Comparison of ENCODE assay signal across 8 cellular contexts in the genomic region with DNA sequence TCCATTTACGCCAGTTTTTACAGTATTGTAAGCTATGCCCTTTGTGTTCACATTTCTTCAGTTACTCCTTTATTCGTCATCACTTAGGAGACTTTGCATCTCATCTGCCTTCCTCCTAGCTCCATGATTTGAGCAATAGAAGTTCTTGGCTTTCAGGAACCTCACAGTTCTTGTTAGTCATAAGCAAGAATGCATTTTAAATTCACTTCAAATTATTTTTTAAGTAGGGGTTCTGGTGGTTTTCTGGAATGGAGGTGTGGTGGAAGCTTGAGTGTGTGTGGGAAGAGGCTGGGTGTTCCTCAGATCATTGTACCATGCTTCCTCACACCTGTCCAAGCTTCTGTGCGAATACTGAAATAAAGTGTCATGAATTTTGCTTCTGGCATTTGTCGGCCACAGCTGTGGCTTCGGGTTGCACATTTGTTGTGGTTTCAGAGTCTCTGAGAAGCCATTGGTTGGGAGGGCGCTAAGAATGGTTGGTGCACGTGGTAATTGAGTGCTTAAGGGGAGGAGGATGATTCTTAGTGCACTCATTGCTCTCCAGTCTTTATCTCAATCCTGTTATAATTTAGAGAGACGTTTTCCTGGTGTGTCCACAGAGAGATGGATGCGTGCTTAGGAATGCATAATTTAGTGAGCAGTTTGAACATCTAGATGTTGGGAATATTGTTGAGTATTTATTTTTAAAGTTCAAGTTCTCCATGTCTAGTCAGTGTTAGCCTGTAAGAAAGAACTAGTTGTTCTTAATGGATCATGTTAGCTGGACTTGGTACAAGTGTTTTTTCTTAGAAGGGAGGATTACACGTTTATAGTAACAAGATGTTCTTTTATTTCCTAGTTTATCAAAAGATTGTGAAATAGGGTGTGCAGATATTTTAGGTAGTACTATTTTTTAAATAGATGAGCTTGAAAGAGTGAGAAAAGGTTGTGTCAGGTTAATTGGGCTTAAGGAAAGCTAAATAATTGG. TPM values are rescaled to one million over a fixed set of nuclear protein-coding genes. Genes with fewer than 3 reads are reported as not detected.
DNase-seq lines count a peak whose midpoint lies in the region; ATAC-seq lines count a peak whose summit lies in the region.

No MANE protein-coding gene starts in this region.

- peak in 2 of 3 experiments; percentile 9 to 78 for DNase-seq in NCI-H1417 (lab: John Stamatoyannopoulos, UW)
- DNase-seq in NCI-H1417 treated with DMSO at 0.1 percent for 48 hours (lab: John Stamatoyannopoulos, UW) = no peak
- peak; percentile 18 for DNase-seq in NCI-H226
- DNase-seq in activated effector memory CD4-positive, alpha-beta T cell treated with Interleukin-2 at 50 U/mL for 16 hours = peak; percentile 30
- peak; percentile 77 to 80 (median 78) for DNase-seq in immature natural killer cell
- peak; percentile 25 for DNase-seq in stimulated activated CD8-positive, alpha-beta memory T cell treated with anti-CD3 and anti-CD28 coated beads, Interleukin-4, amount 100 ng/mL, for 24 hours (ENCODE audit: low read depth)
- no peak for DNase-seq in hippocampal formation (lab: John Stamatoyannopoulos, UW)

- H3K27me3 Mint-ChIP-seq in immature natural killer cell (ENCODE audit: low read depth in 3 of 3) = peaks cover 0 to 4% (median 0%) of the 10 kb centered on the region in 3 donors

- peak; percentile 87 for ATAC-seq in HG02642 (IDR thresholded peaks at IDR 0.05; ENCODE audit: poor library complexity, unreplicated experiment)

- peak overlapping the region; percentile 33 to 54 (median 48) for H3K4me3 Mint-ChIP-seq in immature natural killer cell

- H3K4me1 Mint-ChIP-seq in immature natural killer cell = peaks cover 80 to 95% of the 10 kb centered on the region in 2 donors

- no peaks in the 10 kb centered on the region for H3K36me3 Mint-ChIP-seq in immature natural killer cell

- H3K9me3 Mint-ChIP-seq in immature natural killer cell = no peaks in the 10 kb centered on the region

- H3K27ac Mint-ChIP-seq in immature natural killer cell = peak overlapping the region; percentile 9 to 84 (median 76)

RNA-seq across cellular contexts. Expression of gene FOXO3, which starts 31.9 kb away (rescaled TPM):
- 10 to 100 TPM; 20.3 to 41.3 (median 36.4) TPM for polyA plus RNA-seq in immature natural killer cell

Comparison
In these comparisons a context has a peak if more than half of its experiments do, and no peak if none do; other contexts are left out.
1. DNase-seq: peak in NCI-H1417 (2 of 3), NCI-H226 (single experiment), activated effector memory CD4-positive, alpha-beta T cell treated with Interleukin-2 at 50 U/mL for 16 hours (single experiment), immature natural killer cell (3 of 3) and stimulated activated CD8-positive, alpha-beta memory T cell treated with anti-CD3 and anti-CD28 coated beads, Interleukin-4, amount 100 ng/mL, for 24 hours (single experiment); none in NCI-H1417 treated with DMSO at 0.1 percent for 48 hours (single experiment) and hippocampal formation (0 of 2).